Comparison of ENCODE assay signal across 1 cellular context in genomic region chr10:118754556-118755423, GRCh38.
TF ChIP-seq lines count a peak whose summit lies in the region.

TSS of gene CACUL1 (minus strand) at chr10:118754970. CDS start at chr10:118754762, 208 bp downstream.

TF ChIP-seq in HepG2, 621 proteins besides CTCF, POLR2A, EP300 and RAD21 (continued from another document and continues in another):
- TF ChIP-seq TRIM22 (IDR thresholded peaks at IDR 0.05) (no peak), ZNF44 (CRISPR knock-in tag; IDR thresholded peaks at IDR 0.05) (no peak), THAP9 (CRISPR knock-in tag; IDR thresholded peaks at IDR 0.05; ENCODE audit: borderline replicate concordance) (peak; percentile 79), ZNF883 (CRISPR knock-in tag; IDR thresholded peaks at IDR 0.05; ENCODE audit: not compliant biosample characterization) (no peak), ZNF251 (CRISPR knock-in tag; IDR thresholded peaks at IDR 0.05) (no peak), ZBTB21 (CRISPR knock-in tag; IDR thresholded peaks at IDR 0.05) (no peak), ZNF460 (CRISPR knock-in tag; IDR thresholded peaks at IDR 0.05; ENCODE audit: borderline replicate concordance) (no peak; the same call in 1 of the 2 replicates), CENPBD1 (CRISPR knock-in tag; IDR thresholded peaks at IDR 0.05; ENCODE audit: borderline replicate concordance, low read depth) (no peak), UBTF (CRISPR knock-in tag; IDR thresholded peaks at IDR 0.05) (peak; percentile 98), ATF7 (IDR thresholded peaks at IDR 0.05) (no peak), ATF7 (CRISPR knock-in tag; IDR thresholded peaks at IDR 0.05) (no peak; the same call in 1 of the 2 replicates), RXRB (CRISPR knock-in tag; IDR thresholded peaks at IDR 0.05; ENCODE audit: borderline replicate concordance) (peak; percentile 64; the same call in 1 of the 2 replicates), NR3C1 (CRISPR knock-in tag; IDR thresholded peaks at IDR 0.05) (0 out of 2 replicates have a peak, but pooled peaks have one; percentile 54), ELF4 (CRISPR knock-in tag; IDR thresholded peaks at IDR 0.05; ENCODE audit: borderline replicate concordance) (no peak), DBP (CRISPR knock-in tag; IDR thresholded peaks at IDR 0.05; ENCODE audit: not compliant biosample characterization) (peak; percentile 41), BCLAF1 (IDR thresholded peaks at IDR 0.05) (no peak), ZMAT5 (CRISPR knock-in tag; IDR thresholded peaks at IDR 0.05; ENCODE audit: borderline replicate concordance, low read depth) (no peak), NFE2 (CRISPR knock-in tag; IDR thresholded peaks at IDR 0.05) (no peak), ZNF484 (CRISPR knock-in tag; IDR thresholded peaks at IDR 0.05; ENCODE audit: borderline replicate concordance, low read depth) (no peak), ZNF274 (CRISPR knock-in tag; IDR thresholded peaks at IDR 0.05) (no peak), SP2 (CRISPR knock-in tag; IDR thresholded peaks at IDR 0.05) (no peak; the same call in 1 of the 2 replicates), STAT6 (CRISPR knock-in tag; IDR thresholded peaks at IDR 0.05; ENCODE audit: borderline replicate concordance) (no peak), LBX2 (CRISPR knock-in tag; IDR thresholded peaks at IDR 0.05; ENCODE audit: borderline replicate concordance) (no peak), ZBTB4 (CRISPR knock-in tag; IDR thresholded peaks at IDR 0.05; ENCODE audit: borderline replicate concordance) (0 out of 2 replicates have a peak, but pooled peaks have one; percentile 66), TFAP4 (IDR thresholded peaks at IDR 0.05; ENCODE audit: borderline replicate concordance, low read depth) (peak; percentile 68; the same call in 1 of the 2 replicates), ZEB1 (IDR thresholded peaks at IDR 0.05; ENCODE audit: insufficient replicate concordance, low read depth) (no peak), ZNF256 (CRISPR knock-in tag; conservative IDR thresholded peaks at IDR 0.05) (no peak), ZNF574 (CRISPR knock-in tag; IDR thresholded peaks at IDR 0.05) (peak; percentile 86), ERF (CRISPR knock-in tag; IDR thresholded peaks at IDR 0.05) (peak; percentile 18; the same call in 1 of the 2 replicates), SATB2 (CRISPR knock-in tag; IDR thresholded peaks at IDR 0.05) (no peak)
